In the genomic region with DNA sequence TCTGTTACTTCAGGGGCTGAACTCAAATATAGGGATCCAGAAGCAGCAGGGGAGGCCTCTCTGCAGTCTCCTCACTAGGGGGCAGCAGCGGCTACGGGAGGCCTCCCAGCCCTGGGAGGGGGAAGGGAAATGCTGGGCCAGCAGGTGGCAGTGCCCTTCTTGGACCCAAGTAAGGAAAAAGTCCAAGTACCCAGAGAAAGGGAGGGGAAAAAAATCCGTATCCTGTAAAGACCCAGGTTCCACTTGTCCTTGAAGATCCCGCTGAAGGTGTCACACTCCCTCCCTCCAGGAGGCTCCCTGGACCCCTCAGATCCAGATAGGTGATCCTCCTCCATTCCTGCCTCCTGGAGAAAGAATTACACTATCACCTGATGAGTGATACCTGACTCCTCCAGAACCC, we compare ENCODE assay signal across 1 cellular context.
TF ChIP-seq lines count a peak whose summit lies in the region.

No MANE protein-coding gene starts in this region.

TF ChIP-seq in HepG2, 621 proteins besides CTCF, POLR2A, EP300 and RAD21 (continued from another document and continues in another):
- peak; percentile 79; the same call in 1 of the 2 replicates for TF ChIP-seq TSC22D2 (CRISPR knock-in tag; IDR thresholded peaks at IDR 0.05; ENCODE audit: borderline replicate concordance)
- TF ChIP-seq, protein P1, sequence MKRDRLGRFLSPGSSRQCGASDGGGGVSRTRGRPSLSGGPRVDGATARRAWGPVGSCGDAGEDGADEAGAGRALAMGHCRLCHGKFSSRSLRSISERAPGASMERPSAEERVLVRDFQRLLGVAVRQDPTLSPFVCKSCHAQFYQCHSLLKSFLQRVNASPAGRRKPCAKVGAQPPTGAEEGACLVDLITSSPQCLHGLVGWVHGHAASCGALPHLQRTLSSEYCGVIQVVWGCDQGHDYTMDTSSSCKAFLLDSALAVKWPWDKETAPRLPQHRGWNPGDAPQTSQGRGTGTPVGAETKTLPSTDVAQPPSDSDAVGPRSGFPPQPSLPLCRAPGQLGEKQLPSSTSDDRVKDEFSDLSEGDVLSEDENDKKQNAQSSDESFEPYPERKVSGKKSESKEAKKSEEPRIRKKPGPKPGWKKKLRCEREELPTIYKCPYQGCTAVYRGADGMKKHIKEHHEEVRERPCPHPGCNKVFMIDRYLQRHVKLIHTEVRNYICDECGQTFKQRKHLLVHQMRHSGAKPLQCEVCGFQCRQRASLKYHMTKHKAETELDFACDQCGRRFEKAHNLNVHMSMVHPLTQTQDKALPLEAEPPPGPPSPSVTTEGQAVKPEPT (CRISPR knock-in tag; IDR thresholded peaks at IDR 0.05; ENCODE audit: low read depth), result no peak
- TF ChIP-seq SMARCE1 (IDR thresholded peaks at IDR 0.05; ENCODE audit: borderline replicate concordance), result no peak
- no peak for TF ChIP-seq HDAC6 (IDR thresholded peaks at IDR 0.05; ENCODE audit: low read depth, low read length)
- TF ChIP-seq, protein P2, sequence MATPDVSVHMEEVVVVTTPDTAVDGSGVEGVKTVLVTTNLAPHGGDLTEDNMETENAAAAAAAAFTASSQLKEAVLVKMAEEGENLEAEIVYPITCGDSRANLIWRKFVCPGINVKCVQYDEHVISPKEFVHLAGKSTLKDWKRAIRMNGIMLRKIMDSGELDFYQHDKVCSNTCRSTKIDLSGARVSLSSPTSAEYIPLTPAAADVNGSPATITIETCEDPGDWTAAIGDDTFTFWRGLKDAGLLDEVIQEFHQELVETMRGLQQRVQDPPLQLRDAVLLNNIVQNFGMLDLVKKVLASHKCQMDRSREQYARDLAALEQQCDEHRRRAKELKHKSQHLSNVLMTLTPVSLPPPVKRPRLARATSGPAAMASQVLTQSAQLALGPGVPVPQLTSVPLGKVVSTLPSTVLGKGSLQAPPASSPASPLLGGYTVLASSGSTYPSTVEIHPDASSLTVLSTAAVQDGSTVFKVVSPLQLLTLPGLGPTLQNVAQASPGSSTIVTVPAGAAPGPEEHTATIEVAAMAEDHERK (CRISPR knock-in tag; IDR thresholded peaks at IDR 0.05; ENCODE audit: low read depth), result no peak
- TF ChIP-seq, protein P3, sequence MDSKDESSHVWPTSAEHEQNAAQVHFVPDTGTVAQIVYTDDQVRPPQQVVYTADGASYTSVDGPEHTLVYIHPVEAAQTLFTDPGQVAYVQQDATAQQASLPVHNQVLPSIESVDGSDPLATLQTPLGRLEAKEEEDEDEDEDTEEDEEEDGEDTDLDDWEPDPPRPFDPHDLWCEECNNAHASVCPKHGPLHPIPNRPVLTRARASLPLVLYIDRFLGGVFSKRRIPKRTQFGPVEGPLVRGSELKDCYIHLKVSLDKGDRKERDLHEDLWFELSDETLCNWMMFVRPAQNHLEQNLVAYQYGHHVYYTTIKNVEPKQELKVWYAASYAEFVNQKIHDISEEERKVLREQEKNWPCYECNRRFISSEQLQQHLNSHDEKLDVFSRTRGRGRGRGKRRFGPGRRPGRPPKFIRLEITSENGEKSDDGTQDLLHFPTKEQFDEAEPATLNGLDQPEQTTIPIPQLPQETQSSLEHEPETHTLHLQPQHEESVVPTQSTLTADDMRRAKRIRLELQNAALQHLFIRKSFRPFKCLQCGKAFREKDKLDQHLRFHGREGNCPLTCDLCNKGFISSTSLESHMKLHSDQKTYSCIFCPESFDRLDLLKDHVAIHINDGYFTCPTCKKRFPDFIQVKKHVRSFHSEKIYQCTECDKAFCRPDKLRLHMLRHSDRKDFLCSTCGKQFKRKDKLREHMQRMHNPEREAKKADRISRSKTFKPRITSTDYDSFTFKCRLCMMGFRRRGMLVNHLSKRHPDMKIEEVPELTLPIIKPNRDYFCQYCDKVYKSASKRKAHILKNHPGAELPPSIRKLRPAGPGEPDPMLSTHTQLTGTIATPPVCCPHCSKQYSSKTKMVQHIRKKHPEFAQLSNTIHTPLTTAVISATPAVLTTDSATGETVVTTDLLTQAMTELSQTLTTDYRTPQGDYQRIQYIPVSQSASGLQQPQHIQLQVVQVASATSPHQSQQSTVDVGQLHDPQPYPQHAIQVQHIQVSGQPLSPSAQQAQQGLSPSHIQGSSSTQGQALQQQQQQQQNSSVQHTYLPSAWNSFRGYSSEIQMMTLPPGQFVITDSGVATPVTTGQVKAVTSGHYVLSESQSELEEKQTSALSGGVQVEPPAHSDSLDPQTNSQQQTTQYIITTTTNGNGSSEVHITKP (CRISPR knock-in tag; IDR thresholded peaks at IDR 0.05; ENCODE audit: low read depth), result peak; percentile 30; the same call in 1 of the 2 replicates
- no peak for TF ChIP-seq ZNF205 (CRISPR knock-in tag; IDR thresholded peaks at IDR 0.05)
- TF ChIP-seq MED8 (CRISPR knock-in tag; IDR thresholded peaks at IDR 0.05; ENCODE audit: insufficient replicate concordance), result no peak
- no peak for TF ChIP-seq KLF13 (CRISPR knock-in tag; IDR thresholded peaks at IDR 0.05)
- no peak for TF ChIP-seq CHD4 (IDR thresholded peaks at IDR 0.05; ENCODE audit: borderline replicate concordance, low read length)
- no peak for TF ChIP-seq RNF2 (conservative IDR thresholded peaks at IDR 0.05; ENCODE audit: low read depth)
- TF ChIP-seq ZNF431 (CRISPR knock-in tag; IDR thresholded peaks at IDR 0.05; ENCODE audit: borderline replicate concordance, low read depth), result no peak
- no peak for TF ChIP-seq ZNF652 (CRISPR knock-in tag; IDR thresholded peaks at IDR 0.05; ENCODE audit: borderline replicate concordance, low read depth)
- TF ChIP-seq, protein P4, sequence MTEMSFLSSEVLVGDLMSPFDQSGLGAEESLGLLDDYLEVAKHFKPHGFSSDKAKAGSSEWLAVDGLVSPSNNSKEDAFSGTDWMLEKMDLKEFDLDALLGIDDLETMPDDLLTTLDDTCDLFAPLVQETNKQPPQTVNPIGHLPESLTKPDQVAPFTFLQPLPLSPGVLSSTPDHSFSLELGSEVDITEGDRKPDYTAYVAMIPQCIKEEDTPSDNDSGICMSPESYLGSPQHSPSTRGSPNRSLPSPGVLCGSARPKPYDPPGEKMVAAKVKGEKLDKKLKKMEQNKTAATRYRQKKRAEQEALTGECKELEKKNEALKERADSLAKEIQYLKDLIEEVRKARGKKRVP (CRISPR knock-in tag; IDR thresholded peaks at IDR 0.05), result no peak
- TF ChIP-seq KAT8 (CRISPR knock-in tag; IDR thresholded peaks at IDR 0.05), result peak; percentile 43; the same call in 1 of the 2 replicates
- TF ChIP-seq ZNF777 (CRISPR knock-in tag; IDR thresholded peaks at IDR 0.05), result no peak
- no peak for TF ChIP-seq NFIC (IDR thresholded peaks at IDR 0.05; ENCODE audit: low read length)
- no peak for TF ChIP-seq NFRKB (IDR thresholded peaks at IDR 0.05)
- no peak for TF ChIP-seq ZNF792 (CRISPR knock-in tag; IDR thresholded peaks at IDR 0.05)
- no peak for TF ChIP-seq HOXA5 (CRISPR knock-in tag; IDR thresholded peaks at IDR 0.05)
- no peak for TF ChIP-seq ZNF549 (CRISPR knock-in tag; IDR thresholded peaks at IDR 0.05)
- TF ChIP-seq ZNF670 (CRISPR knock-in tag; IDR thresholded peaks at IDR 0.05; ENCODE audit: borderline replicate concordance), result no peak
- TF ChIP-seq ZNF34 (CRISPR knock-in tag; IDR thresholded peaks at IDR 0.05; ENCODE audit: borderline replicate concordance), result no peak
- 0 out of 2 replicates have a peak, but pooled peaks have one; percentile 23 for TF ChIP-seq GATAD1 (CRISPR knock-in tag; IDR thresholded peaks at IDR 0.05)
- TF ChIP-seq, protein P5, sequence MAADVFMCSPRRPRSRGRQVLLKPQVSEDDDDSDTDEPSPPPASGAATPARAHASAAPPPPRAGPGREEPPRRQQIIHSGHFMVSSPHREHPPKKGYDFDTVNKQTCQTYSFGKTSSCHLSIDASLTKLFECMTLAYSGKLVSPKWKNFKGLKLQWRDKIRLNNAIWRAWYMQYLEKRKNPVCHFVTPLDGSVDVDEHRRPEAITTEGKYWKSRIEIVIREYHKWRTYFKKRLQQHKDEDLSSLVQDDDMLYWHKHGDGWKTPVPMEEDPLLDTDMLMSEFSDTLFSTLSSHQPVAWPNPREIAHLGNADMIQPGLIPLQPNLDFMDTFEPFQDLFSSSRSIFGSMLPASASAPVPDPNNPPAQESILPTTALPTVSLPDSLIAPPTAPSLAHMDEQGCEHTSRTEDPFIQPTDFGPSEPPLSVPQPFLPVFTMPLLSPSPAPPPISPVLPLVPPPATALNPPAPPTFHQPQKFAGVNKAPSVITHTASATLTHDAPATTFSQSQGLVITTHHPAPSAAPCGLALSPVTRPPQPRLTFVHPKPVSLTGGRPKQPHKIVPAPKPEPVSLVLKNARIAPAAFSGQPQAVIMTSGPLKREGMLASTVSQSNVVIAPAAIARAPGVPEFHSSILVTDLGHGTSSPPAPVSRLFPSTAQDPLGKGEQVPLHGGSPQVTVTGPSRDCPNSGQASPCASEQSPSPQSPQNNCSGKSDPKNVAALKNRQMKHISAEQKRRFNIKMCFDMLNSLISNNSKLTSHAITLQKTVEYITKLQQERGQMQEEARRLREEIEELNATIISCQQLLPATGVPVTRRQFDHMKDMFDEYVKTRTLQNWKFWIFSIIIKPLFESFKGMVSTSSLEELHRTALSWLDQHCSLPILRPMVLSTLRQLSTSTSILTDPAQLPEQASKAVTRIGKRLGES (CRISPR knock-in tag; IDR thresholded peaks at IDR 0.05; ENCODE audit: borderline replicate concordance), result no peak
- TF ChIP-seq ISX (CRISPR knock-in tag; conservative IDR thresholded peaks at IDR 0.05), result no peak
- TF ChIP-seq, protein P6, sequence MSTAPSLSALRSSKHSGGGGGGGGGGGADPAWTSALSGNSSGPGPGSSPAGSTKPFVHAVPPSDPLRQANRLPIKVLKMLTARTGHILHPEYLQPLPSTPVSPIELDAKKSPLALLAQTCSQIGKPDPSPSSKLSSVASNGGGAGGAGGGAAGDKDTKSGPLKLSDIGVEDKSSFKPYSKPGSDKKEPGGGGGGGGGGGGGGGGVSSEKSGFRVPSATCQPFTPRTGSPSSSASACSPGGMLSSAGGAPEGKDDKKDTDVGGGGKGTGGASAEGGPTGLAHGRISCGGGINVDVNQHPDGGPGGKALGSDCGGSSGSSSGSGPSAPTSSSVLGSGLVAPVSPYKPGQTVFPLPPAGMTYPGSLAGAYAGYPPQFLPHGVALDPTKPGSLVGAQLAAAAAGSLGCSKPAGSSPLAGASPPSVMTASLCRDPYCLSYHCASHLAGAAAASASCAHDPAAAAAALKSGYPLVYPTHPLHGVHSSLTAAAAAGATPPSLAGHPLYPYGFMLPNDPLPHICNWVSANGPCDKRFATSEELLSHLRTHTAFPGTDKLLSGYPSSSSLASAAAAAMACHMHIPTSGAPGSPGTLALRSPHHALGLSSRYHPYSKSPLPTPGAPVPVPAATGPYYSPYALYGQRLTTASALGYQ (CRISPR knock-in tag; IDR thresholded peaks at IDR 0.05), result no peak
- no peak for TF ChIP-seq THYN1 (CRISPR knock-in tag; IDR thresholded peaks at IDR 0.05; ENCODE audit: borderline replicate concordance, low read depth)
- no peak for TF ChIP-seq ZMYM4 (CRISPR knock-in tag; IDR thresholded peaks at IDR 0.05)
- no peak for TF ChIP-seq ZNF232 (CRISPR knock-in tag; IDR thresholded peaks at IDR 0.05; ENCODE audit: borderline replicate concordance)
- no peak for TF ChIP-seq RFXANK (CRISPR knock-in tag; IDR thresholded peaks at IDR 0.05)
- no peak for TF ChIP-seq PLRG1 (conservative IDR thresholded peaks at IDR 0.05)
- TF ChIP-seq KLF16 (CRISPR knock-in tag; IDR thresholded peaks at IDR 0.05), result 0 out of 4 replicates have a peak, but pooled peaks of 1 of the 2 experiments have one; percentile 26
- TF ChIP-seq ZZZ3 (CRISPR knock-in tag; IDR thresholded peaks at IDR 0.05; ENCODE audit: borderline replicate concordance), result no peak
- no peak for TF ChIP-seq SNAPC2 (CRISPR knock-in tag; IDR thresholded peaks at IDR 0.05)
- no peak for TF ChIP-seq PHB2 (IDR thresholded peaks at IDR 0.05; ENCODE audit: partially characterized antibody)
- TF ChIP-seq JUNB (CRISPR knock-in tag; IDR thresholded peaks at IDR 0.05; ENCODE audit: borderline replicate concordance), result no peak
- TF ChIP-seq ZNF724P (CRISPR knock-in tag; IDR thresholded peaks at IDR 0.05; ENCODE audit: borderline replicate concordance), result no peak
- TF ChIP-seq NFYC (CRISPR knock-in tag; IDR thresholded peaks at IDR 0.05), result no peak
- TF ChIP-seq, protein P7, sequence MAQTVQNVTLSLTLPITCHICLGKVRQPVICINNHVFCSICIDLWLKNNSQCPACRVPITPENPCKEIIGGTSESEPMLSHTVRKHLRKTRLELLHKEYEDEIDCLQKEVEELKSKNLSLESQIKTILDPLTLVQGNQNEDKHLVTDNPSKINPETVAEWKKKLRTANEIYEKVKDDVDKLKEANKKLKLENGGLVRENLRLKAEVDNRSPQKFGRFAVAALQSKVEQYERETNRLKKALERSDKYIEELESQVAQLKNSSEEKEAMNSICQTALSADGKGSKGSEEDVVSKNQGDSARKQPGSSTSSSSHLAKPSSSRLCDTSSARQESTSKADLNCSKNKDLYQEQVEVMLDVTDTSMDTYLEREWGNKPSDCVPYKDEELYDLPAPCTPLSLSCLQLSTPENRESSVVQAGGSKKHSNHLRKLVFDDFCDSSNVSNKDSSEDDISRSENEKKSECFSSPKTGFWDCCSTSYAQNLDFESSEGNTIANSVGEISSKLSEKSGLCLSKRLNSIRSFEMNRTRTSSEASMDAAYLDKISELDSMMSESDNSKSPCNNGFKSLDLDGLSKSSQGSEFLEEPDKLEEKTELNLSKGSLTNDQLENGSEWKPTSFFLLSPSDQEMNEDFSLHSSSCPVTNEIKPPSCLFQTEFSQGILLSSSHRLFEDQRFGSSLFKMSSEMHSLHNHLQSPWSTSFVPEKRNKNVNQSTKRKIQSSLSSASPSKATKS (CRISPR knock-in tag; IDR thresholded peaks at IDR 0.05), result no peak
- peak; percentile 69 for TF ChIP-seq PRPF4 (IDR thresholded peaks at IDR 0.05; ENCODE audit: low read depth, low read length, poor library complexity, severe bottlenecking)
- no peak for TF ChIP-seq ZMYM3 (CRISPR knock-in tag; IDR thresholded peaks at IDR 0.05)
- TF ChIP-seq ZFP41 (CRISPR knock-in tag; IDR thresholded peaks at IDR 0.05; ENCODE audit: borderline replicate concordance), result no peak
- TF ChIP-seq KLF6 (CRISPR knock-in tag; IDR thresholded peaks at IDR 0.05), result no peak
- no peak for TF ChIP-seq TBP (CRISPR knock-in tag; IDR thresholded peaks at IDR 0.05)
- TF ChIP-seq ZNF136 (CRISPR knock-in tag; IDR thresholded peaks at IDR 0.05; ENCODE audit: low read depth), result no peak
